In the genomic region with DNA sequence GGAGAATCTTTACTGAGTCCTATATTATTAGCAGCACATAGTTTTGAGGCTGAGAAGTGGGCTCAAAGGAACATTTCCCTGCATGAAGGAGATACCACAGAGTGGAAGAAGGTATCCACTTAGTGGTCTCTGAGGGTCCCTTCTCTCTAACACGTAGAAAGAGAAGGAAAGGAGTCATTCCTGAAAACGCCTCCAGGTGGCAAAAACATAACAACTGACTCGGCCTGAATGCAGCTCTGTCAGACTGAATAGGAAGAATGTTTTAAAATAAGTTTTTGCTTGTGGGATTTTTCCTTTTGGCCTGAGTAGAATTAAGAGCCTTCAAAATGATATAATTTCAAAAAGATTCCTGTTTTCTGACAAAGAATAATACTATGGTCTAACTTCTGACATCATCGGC, we compare ENCODE assay signal across 12 cellular contexts. TPM values are rescaled to one million over a fixed set of nuclear protein-coding genes. Genes with fewer than 3 reads are reported as not detected.
DNase-seq lines count a peak whose midpoint lies in the region; ATAC-seq and TF ChIP-seq lines count a peak whose summit lies in the region.
"Had no signal": no experiment of that assay in that cellular context is flagged by ENCODE, and none has a peak within 500 bp of the region (broad histone marks: within the 10 kb centered on the region; RNA-seq: fewer than 3 reads in every experiment).

No MANE protein-coding gene starts in this region.

- CTCF ChIA-PET in AG04449 (lab: Yijun Ruan, JAX) = interaction anchor here (1.0 to 2.5 kb wide), 6 partner anchors 10 to 28 kb away, joined by 3 to 15 read pairs (median 4); a partner anchor contains a TSS

- TF ChIP-seq POLR2A in thyroid gland (IDR thresholded peaks at IDR 0.05) = no peak

- H3K4me2 ChIP-seq in hepatocyte = no peak overlapping the region

- TF ChIP-seq CTCF in AG04449 (IDR thresholded peaks at IDR 0.05; ENCODE audit: insufficient read depth, low read length, missing control alignments) (peak; percentile 10), WI38 (IDR thresholded peaks at IDR 0.05; ENCODE audit: low read depth, low read length) (0 out of 2 replicates have a peak, but pooled peaks have one; percentile 12), hepatocyte (IDR thresholded peaks at IDR 0.05; ENCODE audit: poor library complexity) (peak; percentile 31), thyroid gland (IDR thresholded peaks at IDR 0.05) (no peak)

- H3K36me3 ChIP-seq in hepatocyte (replicated peaks; ENCODE audit: insufficient read depth, low read depth) = no peaks in the 10 kb centered on the region
- H3K36me3 ChIP-seq in thyroid gland = peaks cover 0 to 5% of the 10 kb centered on the region in 2 donors
- H3K36me3 ChIP-seq: MG63 had no signal

- H2AFZ ChIP-seq in hepatocyte = no peak overlapping the region

- DNase-seq in AG04449 (ENCODE audit: low read depth, low spot score) (no peak), HCEC 1CT (peak; percentile 19), hepatocyte (ENCODE audit: low spot score) (peak; percentile 15), NCI-H187 treated with DMSO at 0.1 percent for 48 hours (lab: John Stamatoyannopoulos, UW) (no peak), NCI-H526 treated with DMSO at 0.1 percent for 48 hours (lab: John Stamatoyannopoulos, UW) (no peak), thyroid gland (no peak)
- DNase-seq: activated CD4-positive, alpha-beta T cell treated with anti-CD3 and anti-CD28 coated beads for 48 hours; CD4-positive, alpha-beta memory T cell; MG63 had no signal

- H3K27ac ChIP-seq in hepatocyte (no peak overlapping the region), thyroid gland (no peak overlapping the region)
- H3K27ac ChIP-seq: skin epidermis had no signal

- H3K9me3 ChIP-seq in hepatocyte (ENCODE audit: low read depth) = no peaks in the 10 kb centered on the region
- no peaks in the 10 kb centered on the region for H3K9me3 ChIP-seq in thyroid gland
- H3K9me3 ChIP-seq: MG63 had no signal

- 45% methylated on average over 4 of the region's 4 CpGs for WGBS in hepatocyte (ENCODE audit: low lambda C conversion rate, missing lambda C conversion rate)
- WGBS in thyroid gland, 2 donors = 63 to 73% methylated on average over 4 of the region's 4 CpGs

- H4K20me1 ChIP-seq in hepatocyte (ENCODE audit: insufficient read depth, poor library complexity, severe bottlenecking) = no peaks in the 10 kb centered on the region

- POLR2A ChIA-PET in AG04449 (lab: Yijun Ruan, JAX) = no interaction called here

- ATAC-seq in HG03571 (IDR thresholded peaks at IDR 0.05; ENCODE audit: unreplicated experiment) = no peak

- H3K79me2 ChIP-seq in hepatocyte = no peaks in the 10 kb centered on the region

- H3K4me3 ChIP-seq in AG04449 (ENCODE audit: low read depth, low read length) (no peak overlapping the region), WI38 (ENCODE audit: low read depth, low read length) (no peak overlapping the region), hepatocyte (no peak overlapping the region), thyroid gland (replicated peaks in 1 of 3) (no peak overlapping the region)
- H3K4me3 ChIP-seq: MG63, skin epidermis had no signal

- H3K27me3 ChIP-seq in hepatocyte = no peaks in the 10 kb centered on the region
- H3K27me3 ChIP-seq in thyroid gland = no peaks in the 10 kb centered on the region
- H3K27me3 ChIP-seq: MG63 had no signal

- H3K4me1 ChIP-seq in hepatocyte (ENCODE audit: insufficient read depth) (no peaks in the 10 kb centered on the region), thyroid gland (no peaks in the 10 kb centered on the region)

- no peaks in the 10 kb centered on the region for H3K9me2 ChIP-seq in hepatocyte (replicated peaks; ENCODE audit: insufficient read depth)

- intact Hi-C loops in thyroid gland (cut with DNase I) = no loop called here

RNA-seq across cellular contexts. Expression of a gene that starts 23.3 kb away (rescaled TPM):
- total RNA-seq in hepatocyte (9.8 and 15.9 TPM in 2 replicates), thyroid gland (10 to 100 TPM; 22.6 to 51.2 (median 35.4) TPM)
- polyA plus RNA-seq in hepatocyte = 7.2 and 7.6 TPM in 2 replicates

RNA-seq across cellular contexts. Expression of a gene that starts 48.4 kb away (rescaled TPM):
- total RNA-seq in hepatocyte (33.2 and 37.8 TPM in 2 replicates), thyroid gland (1 to 10 TPM in 1 of 4 donors, under 1 TPM in 1, not detected in 2; 0.33 to 1.2 TPM)
- 10.1 and 16.2 TPM in 2 replicates for polyA plus RNA-seq in hepatocyte
- total RNA-seq: CD4-positive, alpha-beta memory T cell had no signal
- polyA plus RNA-seq: CD4-positive, alpha-beta memory T cell had no signal

Comparison
In these comparisons a context has a peak if more than half of its experiments do, and no peak if none do; other contexts are left out.
1. DNase-seq: peak in HCEC 1CT (single experiment) and hepatocyte (single experiment); none in AG04449 (single experiment), NCI-H187 treated with DMSO at 0.1 percent for 48 hours (single experiment), NCI-H526 treated with DMSO at 0.1 percent for 48 hours (single experiment) and thyroid gland (0 of 2).
2. CTCF ChIP-seq: peak in AG04449 (single experiment), WI38 (single experiment) and hepatocyte (single experiment); none in thyroid gland (0 of 6).
3. RNA of a gene that starts 48.4 kb away (total RNA-seq): 33.2 to 37.8 TPM in hepatocyte; 0.33 to 1.2 TPM in thyroid gland; every median in the first group is over 10 times any median in the second.